In genomic region chr5:82100303-82101077, GRCh38 we compare ENCODE assay signal across 10 cellular contexts.
DNase-seq lines count a peak whose midpoint lies in the region; ATAC-seq and TF ChIP-seq lines count a peak whose summit lies in the region.
"Had no signal": no experiment of that assay in that cellular context is flagged by ENCODE, and none has a peak within 500 bp of the region (broad histone marks: within the 10 kb centered on the region; RNA-seq: fewer than 3 reads in every experiment).

No MANE protein-coding gene starts in this region.

- ATAC-seq in GM18505 (IDR thresholded peaks at IDR 0.05; ENCODE audit: unreplicated experiment): peak; percentile 98
- peak; percentile 92 for ATAC-seq in GM21825 (IDR thresholded peaks at IDR 0.05; ENCODE audit: unreplicated experiment)
- ATAC-seq in Right ventricle myocardium superior (ENCODE audit: poor library complexity): no peak

- H3K36me3 ChIP-seq in kidney epithelial cell (ENCODE audit: control insufficient read depth, insufficient read depth, low read length) (no peaks in the 10 kb centered on the region), HAP-1 (replicated peaks) (no peaks in the 10 kb centered on the region)
- H3K36me3 ChIP-seq: upper lobe of left lung had no signal

- no peak overlapping the region for H3K4me3 ChIP-seq in Jurkat, Clone E6-1 (ENCODE audit: low read length)
- H3K4me3 ChIP-seq in kidney epithelial cell (ENCODE audit: low read depth, low read length) (no peak overlapping the region), coronary artery (no peak overlapping the region), HAP-1 (no peak overlapping the region)
- H3K4me3 ChIP-seq: upper lobe of left lung had no signal

- H3K27ac ChIP-seq in coronary artery: no peak overlapping the region
- H3K27ac ChIP-seq: upper lobe of left lung had no signal

- no peaks in the 10 kb centered on the region for H3K4me1 ChIP-seq in HAP-1
- H3K4me1 ChIP-seq: upper lobe of left lung had no signal

- H3K27me3 ChIP-seq in kidney epithelial cell (ENCODE audit: control insufficient read depth, insufficient read depth, low read length) (no peaks in the 10 kb centered on the region), HAP-1 (ENCODE audit: low read depth) (no peaks in the 10 kb centered on the region)
- H3K27me3 ChIP-seq: upper lobe of left lung had no signal

- DNase-seq in Jurkat, Clone E6-1 (ENCODE audit: low read depth, low spot score): peak; percentile 52
- peak; percentile 92 for DNase-seq in kidney epithelial cell (ENCODE audit: low read depth)
- DNase-seq in NCI-H1092 (lab: John Stamatoyannopoulos, UW): no peak
- no peak for DNase-seq in coronary artery (ENCODE audit: low spot score)
- DNase-seq in Right ventricle myocardium superior: no peak
- DNase-seq in HAP-1 (ENCODE audit: low spot score in 2 of 2): no peak
- DNase-seq: activated gamma-delta T cell, upper lobe of left lung had no signal

- no peak for TF ChIP-seq POLR2A in GM18505 (IDR thresholded peaks at IDR 0.05; ENCODE audit: borderline replicate concordance, extremely low read depth, insufficient read depth, insufficient read length)

- in situ Hi-C loops in HAP-1 (cut with MboI; ENCODE audit: low sequenced_read_pairs): no loop called here

- intact Hi-C loops in Right ventricle myocardium superior (cut with DNase I): no loop called here

- no peaks in the 10 kb centered on the region for H3K9me3 ChIP-seq in HAP-1
- H3K9me3 ChIP-seq: upper lobe of left lung had no signal

- TF ChIP-seq CTCF in kidney epithelial cell (IDR thresholded peaks at IDR 0.05; ENCODE audit: insufficient read depth, low read length, poor library complexity, severe bottlenecking): peak; percentile 13
- no peak for TF ChIP-seq CTCF in coronary artery (IDR thresholded peaks at IDR 0.05)

Comparison
In these comparisons a context has a peak if more than half of its experiments do, and no peak if none do; other contexts are left out.
1. DNase-seq: peak in Jurkat, Clone E6-1 (single experiment) and kidney epithelial cell (single experiment); none in NCI-H1092 (single experiment), coronary artery (single experiment), Right ventricle myocardium superior (single experiment) and HAP-1 (0 of 2).